Comparison of ENCODE assay signal across 1 cellular context in genomic region chr7:1020849-1021251, GRCh38.
TF ChIP-seq lines count a peak whose summit lies in the region.

No MANE protein-coding gene starts in this region.

TF ChIP-seq in H1, 55 proteins besides CTCF, POLR2A, EP300 and RAD21:
- TF ChIP-seq MAFK (IDR thresholded peaks at IDR 0.05; ENCODE audit: low read depth, low read length) (no peak), PHF8 (conservative IDR thresholded peaks at IDR 0.05; ENCODE audit: low read depth, low read length) (no peak), SIX5 (IDR thresholded peaks at IDR 0.05; ENCODE audit: low read depth, low read length) (no peak), TBP (IDR thresholded peaks at IDR 0.05; ENCODE audit: low read depth, low read length) (no peak), TAF1 (IDR thresholded peaks at IDR 0.05; ENCODE audit: low read depth, low read length) (no peak), SAP30 (IDR thresholded peaks at IDR 0.05; ENCODE audit: insufficient read depth, insufficient replicate concordance, low read length) (no peak), TCF12 (IDR thresholded peaks at IDR 0.05; ENCODE audit: low read depth, low read length) (no peak), TEAD4 (IDR thresholded peaks at IDR 0.05; ENCODE audit: low read depth, low read length) (no peak), USF2 (IDR thresholded peaks at IDR 0.05; ENCODE audit: low read length) (no peak), SIN3A (conservative IDR thresholded peaks at IDR 0.05 in 1 of 2, IDR thresholded peaks at IDR 0.05 in 1 of 2; ENCODE audit: low read depth in 1 of 2, low read length in 2 of 2) (no peak), FOSL1 (IDR thresholded peaks at IDR 0.05; ENCODE audit: insufficient read depth, low read depth, low read length) (no peak), SP2 (IDR thresholded peaks at IDR 0.05; ENCODE audit: low read length) (no peak), KDM1A (IDR thresholded peaks at IDR 0.05; ENCODE audit: borderline replicate concordance, low read length) (no peak), CREB1 (IDR thresholded peaks at IDR 0.05) (no peak)
